8 cellular contexts compared by ENCODE assay signal in genomic region chr17:15944720-15945492, GRCh38. TPM values are rescaled to one million over a fixed set of nuclear protein-coding genes. Genes with fewer than 3 reads are reported as not detected.
A peak's percentile ranks its signal among the peaks of the same experiment; 100 is the strongest.
DNase-seq lines count a peak whose midpoint lies in the region; ATAC-seq, FAIRE-seq and TF ChIP-seq lines count a peak whose summit lies in the region.

ADORA2B (plus strand) TSS chr17:15945130; CDS start chr17:15945249, 119 bp downstream.

- H3K9me3 ChIP-seq in KOPT-K1 (ENCODE audit: insufficient read depth, low read length, poor library complexity, severe bottlenecking) (no peaks in the 10 kb centered on the region), breast epithelium (no peaks in the 10 kb centered on the region), iPS-20b (ENCODE audit: insufficient read depth, low read depth, low read length) (no peaks in the 10 kb centered on the region)

- no peak for ATAC-seq in HG03457 (IDR thresholded peaks at IDR 0.05; ENCODE audit: unreplicated experiment)

- H3K4me1 ChIP-seq in breast epithelium (no peaks in the 10 kb centered on the region), iPS-20b (ENCODE audit: insufficient read depth, low read length) (peaks cover 5% of the 10 kb centered on the region; the same call in 1 of the 2 replicates)

- peak within 1 kb of the TSS; percentile 67; the same call in 1 of the 2 replicates for H3K9ac ChIP-seq in iPS-20b (ENCODE audit: low read depth, low read length)

- FAIRE-seq in GM18507 (lab: Jason Lieb, UNC): no peak

- H3K36me3 ChIP-seq in KOPT-K1 (ENCODE audit: insufficient read depth, low read length): no peaks in the 10 kb centered on the region
- H3K36me3 ChIP-seq in breast epithelium: no peaks in the 10 kb centered on the region
- H3K36me3 ChIP-seq in iPS-20b (ENCODE audit: insufficient read depth, low read depth, low read length): no peaks in the 10 kb centered on the region

- H3K4me3 ChIP-seq in breast epithelium: peak within 1 kb of the TSS; percentile 54 to 77 (median 57)
- peak within 1 kb of the TSS; percentile 80 for H3K4me3 ChIP-seq in iPS-20b (ENCODE audit: low read length)
- peak within 1 kb of the TSS; percentile 36 to 62 (median 57) for H3K4me3 ChIP-seq in skin epidermis

- no peak for TF ChIP-seq POLR2A in breast epithelium (IDR thresholded peaks at IDR 0.05)

- DNase-seq in A172 (ENCODE audit: low spot score) (no peak), GM18507 (ENCODE audit: extremely low spot score, insufficient read length, low read depth) (peak; percentile 44), T1000 (lab: John Stamatoyannopoulos, UW) (peak; percentile 71), breast epithelium (ENCODE audit: low spot score in 2 of 2) (no peak)

- no peaks in the 10 kb centered on the region for H3K27me3 ChIP-seq in breast epithelium
- H3K27me3 ChIP-seq in iPS-20b (ENCODE audit: insufficient read depth, low read length): peaks cover 61% of the 10 kb centered on the region

- intact Hi-C loops in breast epithelium (cut with DNase I; ENCODE audit: low total_unique reads): no loop called here

- peak in 1 of 3 donors; percentile 35 for TF ChIP-seq CTCF in breast epithelium (IDR thresholded peaks at IDR 0.05)

- H3K27ac ChIP-seq in KOPT-K1 (ENCODE audit: low read depth, low read length, poor library complexity, severe bottlenecking): peak within 1 kb of the TSS; percentile 58
- H3K27ac ChIP-seq in breast epithelium: peak within 1 kb of the TSS in 1 of 2 donors; percentile 22
- no peak within 1 kb of the TSS for H3K27ac ChIP-seq in iPS-20b (ENCODE audit: low read length)
- peak within 1 kb of the TSS in 20 of 21 experiments; percentile 16 to 87 (median 75) for H3K27ac ChIP-seq in skin epidermis

RNA-seq across cellular contexts. Expression of gene ADORA2B, which starts in this region (rescaled TPM):
- total RNA-seq in A172 (2014; rRNA removed; shearing (Covaris generic)): 32.1 and 37.2 TPM in 2 replicates
- 1 to 10 TPM in 2 of 3 donors, under 1 TPM in 1; 0.48 to 5.6 (median 4.9) TPM for total RNA-seq in breast epithelium

Comparison
In these comparisons a context has a peak if more than half of its experiments do, and no peak if none do; other contexts are left out.
1. DNase-seq: peak in GM18507 (single experiment) and T1000 (single experiment); none in A172 (single experiment) and breast epithelium (0 of 2).
2. Peak in every context shown above with its lines, with median percentiles within 50 percentile points of each other: H3K4me3 ChIP-seq.